Comparison of ENCODE assay signal across 8 cellular contexts in genomic region chr19:46716672-46717033, GRCh38. TPM values are rescaled to one million over a fixed set of nuclear protein-coding genes. Genes with fewer than 3 reads are reported as not detected.
DNase-seq lines count a peak whose midpoint lies in the region; ATAC-seq, FAIRE-seq and TF ChIP-seq lines count a peak whose summit lies in the region.

No MANE protein-coding gene starts in this region.

- H3K9ac ChIP-seq in mammary epithelial cell (ENCODE audit: insufficient read depth, low read length) = peak overlapping the region; percentile 83

- peak overlapping the region; percentile 96 for H3K4me3 ChIP-seq in cardiac muscle cell
- peak overlapping the region; percentile 59 to 91 (median 63) for H3K4me3 ChIP-seq in mammary epithelial cell (replicated peaks in 1 of 3; ENCODE audit: insufficient read depth in 1 of 3, low read depth in 2 of 3, low read length in 3 of 3)

- 0% methylated on average over 7 of the region's 20 CpGs for WGBS in mammary epithelial cell (ENCODE audit: low coverage, missing lambda C conversion rate)

- H2AFZ ChIP-seq in mammary epithelial cell (ENCODE audit: low read depth, low read length) = peak overlapping the region; percentile 69

- H3K27me3 ChIP-seq in cardiac muscle cell (no peaks in the 10 kb centered on the region), mammary epithelial cell (ENCODE audit: insufficient read depth, low read length) (no peaks in the 10 kb centered on the region)

- TF ChIP-seq CTCF in cardiac muscle cell (IDR thresholded peaks at IDR 0.05; ENCODE audit: low read depth, low read length) (no peak), mammary epithelial cell (conservative IDR thresholded peaks at IDR 0.05 in 1 of 2, IDR thresholded peaks at IDR 0.05 in 1 of 2; ENCODE audit: extremely low read depth in 1 of 2, insufficient read depth in 1 of 2, low read depth in 1 of 2, low read length in 2 of 2) (no peak)

- no peak for TF ChIP-seq POLR2A in GM12892 (IDR thresholded peaks at IDR 0.05; ENCODE audit: low read depth, low read length)

- no peaks in the 10 kb centered on the region for H4K20me1 ChIP-seq in mammary epithelial cell (ENCODE audit: insufficient read depth, low read length)

- peak overlapping the region; percentile 37 for H3K27ac ChIP-seq in cardiac muscle cell
- H3K27ac ChIP-seq in mammary epithelial cell (ENCODE audit: insufficient read depth, low read depth, low read length) = peak overlapping the region; percentile 82

- H3K36me3 ChIP-seq in cardiac muscle cell (peaks cover 8% of the 10 kb centered on the region), mammary epithelial cell (ENCODE audit: insufficient read depth, low read length) (peaks cover 3% of the 10 kb centered on the region)

- dilution Hi-C loops in mammary epithelial cell (cut with HindIII; ENCODE audit: low sequenced_read_pairs) = no loop called here

- ATAC-seq in Right ventricle myocardium inferior (no peak), GM18858 (IDR thresholded peaks at IDR 0.05; ENCODE audit: unreplicated experiment) (no peak)

- no peaks in the 10 kb centered on the region for H3K9me3 ChIP-seq in cardiac muscle cell (ENCODE audit: low read depth)
- H3K9me3 ChIP-seq in mammary epithelial cell (replicated peaks; ENCODE audit: insufficient read depth, low read length) = no peaks in the 10 kb centered on the region

- H3K4me1 ChIP-seq in cardiac muscle cell (ENCODE audit: low read depth) = peaks cover 12% of the 10 kb centered on the region
- H3K4me1 ChIP-seq in mammary epithelial cell (ENCODE audit: insufficient read depth, low read length) = peaks cover 28% of the 10 kb centered on the region

- peak overlapping the region; percentile 81 for H3K4me2 ChIP-seq in mammary epithelial cell (ENCODE audit: insufficient read depth, low read depth, low read length)

- in situ Hi-C loops in mammary epithelial cell (cut with MboI; ENCODE audit: low sequenced_read_pairs in 2 of 2) = no loop called here

- BruUV-seq in mammary epithelial cell (replicated peaks; lab: Mats Ljungman, UMichigan) = TSS peak; percentile 9

- peaks cover 43% of the 10 kb centered on the region for H3K79me2 ChIP-seq in mammary epithelial cell (ENCODE audit: insufficient read depth, low read length)

- CTCF ChIA-PET in mammary epithelial cell (lab: Charles Lee; ENCODE audit: low non-redundant PET) = no interaction called here

- DNase-seq in cardiac muscle cell (ENCODE audit: low read depth in 1 of 2, low spot score in 1 of 2) (peak in 1 of 2 donors; percentile 33), Right ventricle myocardium inferior (ENCODE audit: missing footprints) (no peak), mammary epithelial cell (no peak), mesenteric fat pad (ENCODE audit: low spot score) (peak; percentile 89), midbrain (lab: John Stamatoyannopoulos, UW) (no peak), GM12892 (ENCODE audit: insufficient read length) (no peak), 8988T (no peak)

- FAIRE-seq in GM12892 (lab: Jason Lieb, UNC) = no peak

- intact Hi-C loops in Right ventricle myocardium inferior (cut with DNase I) (no loop called here), mammary epithelial cell (cut with micrococcal nuclease) (loop anchor here (2.0 to 5.0 kb wide), 2 partner anchors 14 to 84 kb away; no protein-coding TSS in a partner anchor)

RNA-seq across cellular contexts. Expression of gene PRKD2, which starts 0.3 kb away (rescaled TPM):
- total RNA-seq in cardiac muscle cell = 16.0 and 24.7 TPM in 2 replicates
- polyA plus RNA-seq in cardiac muscle cell = 25.5 and 53.9 TPM in 2 replicates
- total RNA-seq in Right ventricle myocardium inferior = 9.6 TPM
- 10 to 100 TPM; 20.2 to 55.5 TPM for total RNA-seq in mammary epithelial cell
- polyA plus RNA-seq in mammary epithelial cell = 23.9 TPM
- polyA minus RNA-seq in mammary epithelial cell = 21.0 TPM
- 43.2 TPM for total RNA-seq in mesenteric fat pad
- 31.9 TPM for polyA plus RNA-seq in GM12892 (2012; ENCODE audit: missing spikeins)

RNA-seq across cellular contexts. Expression of gene FKRP, which starts 29.2 kb away (rescaled TPM):
- total RNA-seq in cardiac muscle cell (39.1 and 50.3 TPM in 2 replicates), Right ventricle myocardium inferior (16.2 TPM), mammary epithelial cell (10 to 100 TPM; 15.7 to 23.4 TPM), mesenteric fat pad (13.2 TPM)
- polyA plus RNA-seq in cardiac muscle cell (20.4 and 25.3 TPM in 2 replicates), mammary epithelial cell (11.7 TPM)
- polyA minus RNA-seq in mammary epithelial cell = 18.6 TPM
- 4.0 TPM for polyA plus RNA-seq in GM12892 (2012; ENCODE audit: missing spikeins)

RNA-seq across cellular contexts. Expression of gene STRN4, which starts 29.6 kb away (rescaled TPM):
- total RNA-seq in cardiac muscle cell (115 and 144 TPM in 2 replicates), Right ventricle myocardium inferior (51.4 TPM), mammary epithelial cell (10 to 100 TPM; 59.2 to 92.4 TPM), mesenteric fat pad (72.9 TPM)
- polyA plus RNA-seq in cardiac muscle cell (98.4 and 110 TPM in 2 replicates), mammary epithelial cell (56.3 TPM)
- 72.5 TPM for polyA minus RNA-seq in mammary epithelial cell
- polyA plus RNA-seq in GM12892 (2012; ENCODE audit: missing spikeins) = 26.8 TPM

RNA-seq across cellular contexts. Expression of gene DACT3, which starts 55.7 kb away (rescaled TPM):
- total RNA-seq in cardiac muscle cell = 115 and 142 TPM in 2 replicates
- 107 and 153 TPM in 2 replicates for polyA plus RNA-seq in cardiac muscle cell
- 14.1 TPM for total RNA-seq in Right ventricle myocardium inferior
- total RNA-seq in mammary epithelial cell = under 1 TPM; 0.31 to 0.33 TPM
- polyA plus RNA-seq in mammary epithelial cell = 0.07 TPM
- not detected for polyA minus RNA-seq in mammary epithelial cell
- total RNA-seq in mesenteric fat pad = 3.4 TPM
- polyA plus RNA-seq in GM12892 (2012; ENCODE audit: missing spikeins) = 1.7 TPM
